Comparison of ENCODE assay signal across 8 cellular contexts in genomic region chr15:45118131-45118588, GRCh38. TPM values are rescaled to one million over a fixed set of nuclear protein-coding genes. Genes with fewer than 3 reads are reported as not detected.
DNase-seq lines count a peak whose midpoint lies in the region; ATAC-seq, FAIRE-seq and TF ChIP-seq lines count a peak whose summit lies in the region.

No MANE protein-coding gene starts in this region.

- FAIRE-seq in bronchial epithelial cell (lab: Jason Lieb, UNC) = no peak
- FAIRE-seq in keratinocyte (lab: Jason Lieb, UNC) = peak; percentile 83

- DNase-seq in AG09309 (ENCODE audit: low read depth) (peak; percentile 61), NCI-H2196 (lab: John Stamatoyannopoulos, UW; ENCODE audit: unreplicated experiment) (peak; percentile 68), WERI-Rb-1 (peak; percentile 90), bronchial epithelial cell (ENCODE audit: low read depth) (peak; percentile 77), keratinocyte (ENCODE audit: low read depth, low spot score) (peak; percentile 60)
- peak; percentile 62 to 77 for DNase-seq in stimulated activated CD4-positive, alpha-beta T cell treated with anti-CD3 and anti-CD28 coated beads, Interleukin-1b, Interleukin-23, amount 100 ng/mL, for 1 hour (ENCODE audit: low read depth in 2 of 2)

- H3K4me3 ChIP-seq in AG09309 (ENCODE audit: control insufficient read depth, low read depth, low read length) = no peak overlapping the region
- H3K4me3 ChIP-seq in WERI-Rb-1 (ENCODE audit: low read depth, low read length) = no peak overlapping the region
- H3K4me3 ChIP-seq in bronchial epithelial cell (ENCODE audit: low read depth, low read length) = no peak overlapping the region
- H3K4me3 ChIP-seq in keratinocyte (ENCODE audit: control insufficient read depth in 2 of 3, extremely low read depth in 1 of 3, insufficient read depth in 2 of 3, low read depth in 1 of 3, low read length in 3 of 3) = no peak overlapping the region

- no peaks in the 10 kb centered on the region for H3K9me1 ChIP-seq in keratinocyte (ENCODE audit: control insufficient read depth, extremely low read depth, insufficient read depth, low read length)

- peaks cover 14% of the 10 kb centered on the region for H3K4me1 ChIP-seq in keratinocyte (ENCODE audit: control insufficient read depth, extremely low read depth, insufficient read depth, low read length)

- H3K79me2 ChIP-seq in keratinocyte (ENCODE audit: control insufficient read depth, insufficient read depth, low read length) = no peaks in the 10 kb centered on the region

- H3K36me3 ChIP-seq in WERI-Rb-1 (no peaks in the 10 kb centered on the region), bronchial epithelial cell (ENCODE audit: control insufficient read depth, insufficient read depth, low read length) (peaks cover 6% of the 10 kb centered on the region), keratinocyte (ENCODE audit: control insufficient read depth in 2 of 2, extremely low read depth in 1 of 2, insufficient read depth in 2 of 2, low read length in 2 of 2) (peaks cover 0 to 3% of the 10 kb centered on the region in 2 experiments)

- no peak overlapping the region for H3K9ac ChIP-seq in keratinocyte (ENCODE audit: control insufficient read depth, extremely low read depth, insufficient read depth, low read length)

- H3K4me2 ChIP-seq in keratinocyte (ENCODE audit: control insufficient read depth, extremely low read depth, insufficient read depth, low read depth, low read length) = peak overlapping the region; percentile 48

- TF ChIP-seq CTCF in AG09309 (IDR thresholded peaks at IDR 0.05; ENCODE audit: control insufficient read depth, insufficient read depth, low read depth, low read length, missing control alignments) (peak; percentile 100), WERI-Rb-1 (IDR thresholded peaks at IDR 0.05; ENCODE audit: low read depth, low read length) (peak; percentile 98), bronchial epithelial cell (IDR thresholded peaks at IDR 0.05; ENCODE audit: insufficient read depth, low read length, severe bottlenecking) (peak; percentile 99), keratinocyte (optimal IDR thresholded peaks at IDR 0.05 in 1 of 3, IDR thresholded peaks at IDR 0.05 in 1 of 3, conservative IDR thresholded peaks at IDR 0.05 in 1 of 3; ENCODE audit: extremely low read depth in 1 of 3, insufficient read depth in 2 of 3, low read length in 3 of 3) (peak; percentile 99 to 100 (median 100))

- H3K9me3 ChIP-seq in WERI-Rb-1 (ENCODE audit: severe bottlenecking) = no peaks in the 10 kb centered on the region
- H3K9me3 ChIP-seq in keratinocyte (ENCODE audit: control insufficient read depth, low read depth, low read length) = no peaks in the 10 kb centered on the region

- dilution Hi-C loops in keratinocyte (cut with MboI; ENCODE audit: extremely low pct_ligation_motif_present, low sequenced_read_pairs) = no loop called here

- ATAC-seq in GM18873 (IDR thresholded peaks at IDR 0.05; ENCODE audit: low FRiP score, unreplicated experiment) = peak; percentile 87
- peak; percentile 94 for ATAC-seq in HG03175 (IDR thresholded peaks at IDR 0.05; ENCODE audit: unreplicated experiment)

- H4K20me1 ChIP-seq in keratinocyte (ENCODE audit: control insufficient read depth, extremely low read depth, insufficient read depth, low read length) = peaks cover 8% of the 10 kb centered on the region

- peaks cover 25% of the 10 kb centered on the region for H3K27me3 ChIP-seq in WERI-Rb-1 (ENCODE audit: insufficient read depth, low read depth, severe bottlenecking)
- peaks cover 37% of the 10 kb centered on the region for H3K27me3 ChIP-seq in bronchial epithelial cell (ENCODE audit: control insufficient read depth, insufficient read depth, low read length)
- peaks cover 47% of the 10 kb centered on the region for H3K27me3 ChIP-seq in keratinocyte (ENCODE audit: control insufficient read depth, extremely low read depth, insufficient read depth, low read length)

- no peak overlapping the region for H2AFZ ChIP-seq in keratinocyte (ENCODE audit: control insufficient read depth, low read length)

- H3K27ac ChIP-seq in WERI-Rb-1 (no peak overlapping the region), keratinocyte (ENCODE audit: control insufficient read depth, insufficient read depth, low read length) (no peak overlapping the region)

RNA-seq across cellular contexts. Expression of gene DUOXA2, which starts 4.0 kb away (rescaled TPM):
- total RNA-seq in bronchial epithelial cell = 0.13 TPM in 1 of 2 replicates, not detected in the other
- not detected in 3 replicates for polyA plus RNA-seq in keratinocyte
- not detected for polyA plus RNA-seq in keratinocyte (2011; ENCODE audit: low read depth)
- polyA plus RNA-seq in keratinocyte (2011; cell fraction: cytosol; rRNA removed) = not detected in 2 replicates
- not detected in 2 replicates for polyA plus RNA-seq in keratinocyte (2011; cell fraction: nucleus; rRNA removed)
- 0.19 and 0.78 TPM in 2 replicates for polyA plus RNA-seq in keratinocyte (2012; ENCODE audit: low replicate concordance)
- not detected in 3 replicates for polyA minus RNA-seq in keratinocyte
- polyA minus RNA-seq in keratinocyte (2011; cell fraction: cytosol; rRNA and poly(A)+ RNA removed) = not detected
- polyA minus RNA-seq in keratinocyte (2011; cell fraction: nucleus; rRNA and poly(A)+ RNA removed) = not detected in 2 replicates

RNA-seq across cellular contexts. Expression of gene DUOX2, which starts 4.2 kb away (rescaled TPM):
- total RNA-seq in bronchial epithelial cell = 0.90 and 1.1 TPM in 2 replicates
- polyA plus RNA-seq in keratinocyte = 0.31 to 0.75 TPM (median 0.31 TPM) in 3 replicates
- 2.3 TPM for polyA plus RNA-seq in keratinocyte (2011; ENCODE audit: low read depth)
- 0.18 TPM in 2 replicates for polyA plus RNA-seq in keratinocyte (2011; cell fraction: cytosol; rRNA removed)
- 3.1 and 4.8 TPM in 2 replicates for polyA plus RNA-seq in keratinocyte (2011; cell fraction: nucleus; rRNA removed)
- 0.22 and 3.1 TPM in 2 replicates for polyA plus RNA-seq in keratinocyte (2012; ENCODE audit: low replicate concordance)
- polyA minus RNA-seq in keratinocyte = 0.49 to 1.8 TPM (median 0.80 TPM) in 3 replicates
- 0.38 TPM for polyA minus RNA-seq in keratinocyte (2011; cell fraction: cytosol; rRNA and poly(A)+ RNA removed)
- polyA minus RNA-seq in keratinocyte (2011; cell fraction: nucleus; rRNA and poly(A)+ RNA removed) = 1.3 and 2.2 TPM in 2 replicates

RNA-seq across cellular contexts. Expression of gene DUOXA1, which starts 11.5 kb away (rescaled TPM):
- 27.1 and 54.5 TPM in 2 replicates for total RNA-seq in bronchial epithelial cell
- polyA plus RNA-seq in keratinocyte = 14.1 to 37.2 TPM (median 15.1 TPM) in 3 replicates
- polyA plus RNA-seq in keratinocyte (2011; ENCODE audit: low read depth) = 31.6 TPM
- 10.0 and 11.2 TPM in 2 replicates for polyA plus RNA-seq in keratinocyte (2011; cell fraction: cytosol; rRNA removed)
- 83.6 and 94.1 TPM in 2 replicates for polyA plus RNA-seq in keratinocyte (2011; cell fraction: nucleus; rRNA removed)
- 12.9 and 111 TPM in 2 replicates for polyA plus RNA-seq in keratinocyte (2012; ENCODE audit: low replicate concordance)
- polyA minus RNA-seq in keratinocyte = 26.4 to 62.0 TPM (median 42.9 TPM) in 3 replicates
- 23.8 TPM for polyA minus RNA-seq in keratinocyte (2011; cell fraction: cytosol; rRNA and poly(A)+ RNA removed)
- polyA minus RNA-seq in keratinocyte (2011; cell fraction: nucleus; rRNA and poly(A)+ RNA removed) = 36.1 and 44.3 TPM in 2 replicates

RNA-seq across cellular contexts. Expression of gene DUOX1, which starts 11.6 kb away (rescaled TPM):
- 13.2 and 37.0 TPM in 2 replicates for total RNA-seq in bronchial epithelial cell
- polyA plus RNA-seq in keratinocyte = 13.6 to 32.5 TPM (median 16.3 TPM) in 3 replicates
- polyA plus RNA-seq in keratinocyte (2011; ENCODE audit: low read depth) = 28.6 TPM
- 5.0 and 5.6 TPM in 2 replicates for polyA plus RNA-seq in keratinocyte (2011; cell fraction: cytosol; rRNA removed)
- 99.6 and 112 TPM in 2 replicates for polyA plus RNA-seq in keratinocyte (2011; cell fraction: nucleus; rRNA removed)
- polyA plus RNA-seq in keratinocyte (2012; ENCODE audit: low replicate concordance) = 24.7 and 76.3 TPM in 2 replicates
- polyA minus RNA-seq in keratinocyte = 53.5 to 83.7 TPM (median 55.5 TPM) in 3 replicates
- polyA minus RNA-seq in keratinocyte (2011; cell fraction: cytosol; rRNA and poly(A)+ RNA removed) = 10.7 TPM
- polyA minus RNA-seq in keratinocyte (2011; cell fraction: nucleus; rRNA and poly(A)+ RNA removed) = 81.7 and 91.0 TPM in 2 replicates
